Comparison of ENCODE assay signal across 28 cellular contexts in the genomic region with DNA sequence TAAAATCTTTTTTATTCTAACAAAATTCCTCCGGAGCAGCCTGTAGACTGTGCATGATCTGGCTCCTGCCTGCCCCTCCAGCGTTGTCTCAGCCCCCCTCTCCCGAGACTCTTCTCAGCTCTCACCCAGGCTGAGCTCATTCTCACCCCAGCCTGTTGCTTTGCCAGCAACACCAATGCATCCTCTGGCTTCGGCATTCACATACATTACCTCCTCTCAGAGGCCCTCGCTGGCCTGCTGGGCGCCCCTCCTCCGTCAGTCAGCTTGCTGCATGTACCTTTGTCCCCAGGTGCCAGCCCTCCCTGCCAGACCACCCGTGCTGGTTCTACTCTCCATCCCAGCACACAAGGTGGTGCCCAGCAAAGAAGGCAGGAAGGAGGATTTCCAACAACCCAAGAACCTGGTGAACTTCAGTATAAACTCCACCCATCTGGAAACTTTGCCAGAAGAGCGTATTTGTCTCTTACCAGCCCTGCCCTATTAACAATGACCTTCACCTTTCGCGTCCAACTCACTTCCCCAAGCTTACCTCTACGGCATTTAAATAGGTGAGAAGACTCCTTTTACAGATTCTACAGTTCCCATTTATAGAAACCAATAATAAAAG. TPM values are rescaled to one million over a fixed set of nuclear protein-coding genes. Genes with fewer than 3 reads are reported as not detected.
DNase-seq lines count a peak whose midpoint lies in the region; TF ChIP-seq lines count a peak whose summit lies in the region.
"Had no signal": no experiment of that assay in that cellular context is flagged by ENCODE, and none has a peak within 500 bp of the region (broad histone marks: within the 10 kb centered on the region; RNA-seq: fewer than 3 reads in every experiment).

No MANE protein-coding gene starts in this region.

- H4K8ac ChIP-seq in trophoblast cell (ENCODE audit: low read depth, low read length) = no peak overlapping the region

- H3K79me1 ChIP-seq in trophoblast cell (ENCODE audit: low read length) = peaks cover 2% of the 10 kb centered on the region

- no peak overlapping the region for H3K23ac ChIP-seq in trophoblast cell (ENCODE audit: low read length)

- H3K14ac ChIP-seq in trophoblast cell (ENCODE audit: low read length) = no peak overlapping the region

- no peak for TF ChIP-seq POLR2A in adrenal gland (IDR thresholded peaks at IDR 0.05)

- H2AK5ac ChIP-seq in trophoblast cell (ENCODE audit: low read length) = no peak overlapping the region

- intact Hi-C loops in adrenal gland (cut with DNase I) = no loop called here

- H3K27me3 ChIP-seq in H7 (ENCODE audit: control insufficient read depth, insufficient read depth, low read length) (no peaks in the 10 kb centered on the region), iPS-20b (ENCODE audit: insufficient read depth, low read length) (no peaks in the 10 kb centered on the region), trophoblast cell (ENCODE audit: insufficient read depth, low read length) (no peaks in the 10 kb centered on the region), adrenal gland (no peaks in the 10 kb centered on the region)
- H3K27me3 ChIP-seq: gastroesophageal sphincter had no signal

- H3K4me1 ChIP-seq in iPS-20b (ENCODE audit: insufficient read depth, low read length) (peaks cover 31% of the 10 kb centered on the region), trophoblast cell (ENCODE audit: control insufficient read depth in 1 of 2, insufficient read depth in 2 of 2, low read length in 2 of 2) (peaks cover 17 to 32% of the 10 kb centered on the region in 2 experiments), adrenal gland (replicated peaks in 1 of 2) (no peaks in the 10 kb centered on the region)
- H3K4me1 ChIP-seq: gastroesophageal sphincter had no signal

- H3K36me3 ChIP-seq in H7 (replicated peaks; ENCODE audit: control insufficient read depth, insufficient read depth, low read length) (no peaks in the 10 kb centered on the region), SK-N-MC (ENCODE audit: insufficient read depth, low read length) (peaks cover 14% of the 10 kb centered on the region), iPS-20b (ENCODE audit: insufficient read depth, low read depth, low read length) (no peaks in the 10 kb centered on the region), trophoblast cell (ENCODE audit: control insufficient read depth in 1 of 2, insufficient read depth in 2 of 2, low read length in 2 of 2) (no peaks in the 10 kb centered on the region), adrenal gland (replicated peaks in 1 of 2) (no peaks in the 10 kb centered on the region)
- H3K36me3 ChIP-seq: gastroesophageal sphincter, prostate gland had no signal

- no CpG with 5 or more reads among the region's 12 CpGs for WGBS in trophoblast cell (ENCODE audit: extremely low coverage, insufficient coverage, insufficient read length)
- WGBS in adrenal gland, 4 donors = 72 to 83% (median 82%) methylated on average over 12 of the region's 12 CpGs

- no peak overlapping the region for H3K27ac Mint-ChIP-seq in glutamatergic neuron (ENCODE audit: unreplicated experiment)
- H3K27ac Mint-ChIP-seq: activated naive CD8-positive, alpha-beta T cell treated with anti-CD3 and anti-CD28 coated beads, Interleukin-2, amount 10 ng/mL, durations not matched to agents 7 days and 5 days; activated T-cell treated with anti-CD3 and anti-CD28 coated beads, Interleukin-2, amount 50 U/mL, for 24 hours; dendritic cell treated with granulocyte-macrophage colony-stimulating factor and Interleukin-4, amounts not matched to agents 40 ng/mL and 50 ng/mL, for 4 days; stimulated activated memory B cell treated with anti-CD40 and anti-IgM and Interleukin-4, amounts not matched to agents 10 μg/mL and 1 μg/mL and 100 μg/mL, for 72 hours; T-helper 1 cell treated with Interleukin-12 subunit alpha and Interleukin-12 subunit beta and Interleukin-4 antibody, amounts not matched to agents 30 μg/mL and 1 μg/mL, for 36 hours had no signal

- H3K9me3 Mint-ChIP-seq in glutamatergic neuron (ENCODE audit: unreplicated experiment) = peaks cover 3% of the 10 kb centered on the region
- H3K9me3 Mint-ChIP-seq: activated naive CD8-positive, alpha-beta T cell treated with anti-CD3 and anti-CD28 coated beads, Interleukin-2, amount 10 ng/mL, durations not matched to agents 7 days and 5 days; activated T-cell treated with anti-CD3 and anti-CD28 coated beads, Interleukin-2, amount 50 U/mL, for 24 hours; dendritic cell treated with granulocyte-macrophage colony-stimulating factor and Interleukin-4, amounts not matched to agents 40 ng/mL and 50 ng/mL, for 4 days; stimulated activated memory B cell treated with anti-CD40 and anti-IgM and Interleukin-4, amounts not matched to agents 10 μg/mL and 1 μg/mL and 100 μg/mL, for 72 hours; T-helper 1 cell treated with Interleukin-12 subunit alpha and Interleukin-12 subunit beta and Interleukin-4 antibody, amounts not matched to agents 30 μg/mL and 1 μg/mL, for 36 hours had no signal

- peaks cover 22% of the 10 kb centered on the region for H3K4me1 Mint-ChIP-seq in glutamatergic neuron (ENCODE audit: low read depth, unreplicated experiment)
- H3K4me1 Mint-ChIP-seq: activated naive CD8-positive, alpha-beta T cell treated with anti-CD3 and anti-CD28 coated beads, Interleukin-2, amount 10 ng/mL, durations not matched to agents 7 days and 5 days; stimulated activated memory B cell treated with anti-CD40 and anti-IgM and Interleukin-4, amounts not matched to agents 10 μg/mL and 1 μg/mL and 100 μg/mL, for 72 hours had no signal

- peak; percentile 74 for DNase-seq in H7
- DNase-seq in SK-N-MC (ENCODE audit: low read depth, low spot score) = no peak
- DNase-seq in trophoblast cell = no peak
- DNase-seq in adrenal gland = no peak
- DNase-seq in glutamatergic neuron = no peak
- DNase-seq in activated CD4-positive, alpha-beta T cell treated with anti-CD3 and anti-CD28 coated beads, Interleukin-2, amount 50 U/mL, for 1 hour = no peak
- no peak for DNase-seq in hippocampal formation (lab: John Stamatoyannopoulos, UW)
- DNase-seq: activated gamma-delta T cell; activated naive CD8-positive, alpha-beta T cell treated with anti-CD3 and anti-CD28 coated beads, Interleukin-2, amount 10 ng/mL, durations not matched to agents 7 days and 5 days; activated T-cell treated with anti-CD3 and anti-CD28 coated beads, Interleukin-2, amount 50 U/mL, for 24 hours; central memory CD4-positive, alpha-beta T cell; COR-L47; DMS79; hypothalamus; KBM-7; kidney glomerular epithelial cell; NCI-H1105 treated with DMSO at 0.1 percent for 48 hours; NCI-H2029; NCI-H526 treated with DMSO at 0.1 percent for 48 hours; RPMI8226; stimulated activated CD4-positive, alpha-beta T cell treated with anti-CD3 and anti-CD28 coated beads, Interleukin-4, amount 100 ng/mL, for 4 hours had no signal

- no peak overlapping the region for H4K12ac ChIP-seq in trophoblast cell (ENCODE audit: low read depth, low read length)

- no peak overlapping the region for H2BK12ac ChIP-seq in trophoblast cell (ENCODE audit: low read length)

- no peaks in the 10 kb centered on the region for H3K9me3 ChIP-seq in SK-N-MC (ENCODE audit: low read depth, low read length)
- H3K9me3 ChIP-seq in iPS-20b (ENCODE audit: insufficient read depth, low read depth, low read length) = no peaks in the 10 kb centered on the region
- H3K9me3 ChIP-seq in trophoblast cell (ENCODE audit: insufficient read depth, low read depth, low read length) = no peaks in the 10 kb centered on the region
- H3K9me3 ChIP-seq in adrenal gland (replicated peaks in 1 of 3) = no peaks in the 10 kb centered on the region
- H3K9me3 ChIP-seq: gastroesophageal sphincter, prostate gland had no signal

- no peak overlapping the region for H3K4me2 ChIP-seq in trophoblast cell (ENCODE audit: low read length)

- no peak overlapping the region for H2BK5ac ChIP-seq in trophoblast cell (ENCODE audit: low read depth, low read length, poor library complexity)

- no peak overlapping the region for H2BK120ac ChIP-seq in trophoblast cell (ENCODE audit: insufficient read depth, low read length, poor library complexity)

- no peak overlapping the region for H3K18ac ChIP-seq in trophoblast cell (ENCODE audit: low read length)

- no peak overlapping the region for H3K4me3 ChIP-seq in H7 (ENCODE audit: insufficient read depth, low read depth, low read length)
- H3K4me3 ChIP-seq in SK-N-MC = no peak overlapping the region
- H3K4me3 ChIP-seq in iPS-20b (ENCODE audit: low read length) = peak overlapping the region; percentile 37; the same call in 1 of the 2 replicates
- no peak overlapping the region for H3K4me3 ChIP-seq in trophoblast cell (ENCODE audit: low read depth, low read length)
- H3K4me3 ChIP-seq in adrenal gland = no peak overlapping the region
- H3K4me3 ChIP-seq: gastroesophageal sphincter, lung, prostate gland had no signal

- H3K4ac ChIP-seq in trophoblast cell (ENCODE audit: low read depth, low read length) = peak overlapping the region; percentile 3

- no peak overlapping the region for H4K91ac ChIP-seq in trophoblast cell (ENCODE audit: low read depth, low read length)

- H3K4me3 Mint-ChIP-seq in glutamatergic neuron (ENCODE audit: unreplicated experiment) = no peak overlapping the region
- H3K4me3 Mint-ChIP-seq: activated naive CD8-positive, alpha-beta T cell treated with anti-CD3 and anti-CD28 coated beads, Interleukin-2, amount 10 ng/mL, durations not matched to agents 7 days and 5 days; activated T-cell treated with anti-CD3 and anti-CD28 coated beads, Interleukin-2, amount 50 U/mL, for 24 hours; dendritic cell treated with granulocyte-macrophage colony-stimulating factor and Interleukin-4, amounts not matched to agents 40 ng/mL and 50 ng/mL, for 4 days; stimulated activated memory B cell treated with anti-CD40 and anti-IgM and Interleukin-4, amounts not matched to agents 10 μg/mL and 1 μg/mL and 100 μg/mL, for 72 hours; T-helper 1 cell treated with Interleukin-12 subunit alpha and Interleukin-12 subunit beta and Interleukin-4 antibody, amounts not matched to agents 30 μg/mL and 1 μg/mL, for 36 hours had no signal

- TF ChIP-seq CTCF in adrenal gland (IDR thresholded peaks at IDR 0.05) (no peak), glutamatergic neuron (IDR thresholded peaks at IDR 0.05; ENCODE audit: partially characterized antibody, unreplicated experiment) (no peak)

- peaks cover 6% of the 10 kb centered on the region for H3K27me3 Mint-ChIP-seq in glutamatergic neuron (ENCODE audit: unreplicated experiment)
- H3K27me3 Mint-ChIP-seq: activated T-cell treated with anti-CD3 and anti-CD28 coated beads, Interleukin-2, amount 50 U/mL, for 24 hours had no signal

- H3K27ac ChIP-seq in SK-N-MC (peak overlapping the region; percentile 87; the same call in 1 of the 2 replicates), iPS-20b (ENCODE audit: low read length) (no peak overlapping the region), trophoblast cell (ENCODE audit: low read depth, low read length) (no peak overlapping the region), adrenal gland (no peak overlapping the region)
- H3K27ac ChIP-seq: gastroesophageal sphincter, prostate gland had no signal

- no peaks in the 10 kb centered on the region for H3K36me3 Mint-ChIP-seq in glutamatergic neuron (ENCODE audit: unreplicated experiment)
- H3K36me3 Mint-ChIP-seq: activated naive CD8-positive, alpha-beta T cell treated with anti-CD3 and anti-CD28 coated beads, Interleukin-2, amount 10 ng/mL, durations not matched to agents 7 days and 5 days; stimulated activated memory B cell treated with anti-CD40 and anti-IgM and Interleukin-4, amounts not matched to agents 10 μg/mL and 1 μg/mL and 100 μg/mL, for 72 hours had no signal

- peaks cover 5% of the 10 kb centered on the region for H3K79me2 ChIP-seq in trophoblast cell (ENCODE audit: control insufficient read depth, insufficient read depth, low read length, poor library complexity)

- H3K9ac ChIP-seq in SK-N-MC (ENCODE audit: insufficient read length) (no peak overlapping the region), iPS-20b (ENCODE audit: low read depth, low read length) (peak overlapping the region; percentile 26; the same call in 1 of the 2 replicates), trophoblast cell (ENCODE audit: low read length) (no peak overlapping the region)

- H2AFZ ChIP-seq in trophoblast cell (ENCODE audit: insufficient read depth, low read length, poor library complexity) = no peak overlapping the region

RNA-seq across cellular contexts. Expression of a gene that starts 34.9 kb away (rescaled TPM):
- 36.3 and 56.6 TPM in 2 replicates for total RNA-seq in H7 (2014; rRNA removed; shearing (Covaris generic))
- polyA plus RNA-seq in trophoblast cell (2013) = 79.9 and 84.9 TPM in 2 replicates
- total RNA-seq in adrenal gland = 10 to 100 TPM in 5 of 8 donors, 1 to 10 TPM in 3; 5.5 to 38.9 (median 12.1) TPM
- polyA plus RNA-seq in adrenal gland = 1 to 10 TPM; 2.2 to 6.8 (median 4.0) TPM
- 23.1 TPM for total RNA-seq in glutamatergic neuron (ENCODE audit: unreplicated experiment)
- total RNA-seq: activated naive CD8-positive, alpha-beta T cell treated with anti-CD3 and anti-CD28 coated beads, Interleukin-2, amount 10 ng/mL, durations not matched to agents 7 days and 5 days had no signal
